ENCODE assay signal across 1 cellular context in the genomic region with DNA sequence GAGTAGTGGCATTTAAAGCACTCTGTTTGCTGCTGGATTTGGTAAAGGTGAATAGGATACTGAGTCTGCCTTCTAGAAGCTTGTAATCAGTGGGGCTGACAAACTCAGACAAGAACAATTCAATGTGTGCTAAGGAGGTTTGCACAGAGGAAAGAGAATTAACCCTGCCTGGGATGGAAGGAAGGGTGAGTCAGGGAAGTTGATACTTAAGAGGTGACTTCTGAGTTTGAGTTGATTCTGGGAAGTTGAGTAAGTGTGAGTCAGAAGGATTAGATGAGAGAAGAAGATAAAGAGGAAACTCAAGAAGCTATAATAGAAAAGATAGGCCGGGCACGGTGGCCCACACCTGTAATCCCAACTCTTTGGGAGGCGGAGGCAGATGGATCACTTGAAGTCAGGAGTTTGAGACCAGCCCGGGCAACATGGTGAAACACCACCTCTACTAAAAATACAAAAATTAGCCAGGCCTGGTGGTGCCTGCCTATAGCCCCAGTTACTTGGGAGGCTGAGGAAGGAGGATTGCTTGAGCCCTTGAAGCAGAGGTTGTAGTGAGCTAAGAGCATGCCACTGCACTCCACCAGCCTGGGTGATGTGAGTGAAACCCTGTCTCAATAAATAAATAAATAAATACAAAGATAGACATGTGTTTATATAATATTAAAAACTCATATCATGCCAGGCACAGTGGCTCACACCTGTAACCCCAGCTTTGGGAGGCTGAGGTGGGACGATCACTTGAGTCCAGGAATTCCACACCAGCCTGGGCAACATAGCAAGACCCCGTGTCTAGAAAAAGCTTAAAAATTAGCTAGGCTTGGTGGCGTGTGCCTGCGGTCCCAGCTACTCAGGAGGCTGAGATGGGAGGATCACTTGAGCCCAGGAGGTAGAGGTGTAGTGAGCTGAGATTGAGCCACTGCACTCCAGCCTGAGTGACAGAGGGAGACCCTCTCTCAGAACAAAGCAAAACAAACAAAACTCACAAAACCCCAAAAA.
TF ChIP-seq lines count a peak whose summit lies in the region.

No MANE protein-coding gene starts in this region.

TF ChIP-seq in K562, 482 proteins besides CTCF, POLR2A, EP300 and RAD21 (continued from another document):
- TF ChIP-seq TSC22D4 (tag; IDR thresholded peaks at IDR 0.05) (no peak), CBFA2T2 (conservative IDR thresholded peaks at IDR 0.05) (no peak), HDAC8 (tag; IDR thresholded peaks at IDR 0.05) (no peak), PHF21A (IDR thresholded peaks at IDR 0.05; ENCODE audit: borderline replicate concordance, low read depth) (no peak), ZNF830 (CRISPR knock-in tag; IDR thresholded peaks at IDR 0.05) (no peak), SMARCA4 (IDR thresholded peaks at IDR 0.05) (peak; percentile 36; the same call in 1 of the 2 replicates), ZBED1 (IDR thresholded peaks at IDR 0.05) (no peak), THAP7 (CRISPR knock-in tag; IDR thresholded peaks at IDR 0.05) (no peak), SETDB1 (IDR thresholded peaks at IDR 0.05; ENCODE audit: low read length) (no peak), ZNF589 (CRISPR knock-in tag; IDR thresholded peaks at IDR 0.05; ENCODE audit: low read depth) (no peak), SIX5 (IDR thresholded peaks at IDR 0.05; ENCODE audit: borderline replicate concordance in 1 of 2, insufficient read depth in 1 of 2, low read depth in 1 of 2, low read length in 2 of 2) (no peak), PURB (CRISPR knock-in tag; IDR thresholded peaks at IDR 0.05; ENCODE audit: low read depth) (no peak), U2AF2 (optimal IDR thresholded peaks at IDR 0.05; ENCODE audit: low read depth, low read length) (no peak), HMG20A (CRISPR knock-in tag; conservative IDR thresholded peaks at IDR 0.05) (no peak), ZFP91 (CRISPR knock-in tag; IDR thresholded peaks at IDR 0.05) (no peak), ZNF57 (CRISPR knock-in tag; IDR thresholded peaks at IDR 0.05) (no peak), FOXK2 (conservative IDR thresholded peaks at IDR 0.05 in 1 of 2, IDR thresholded peaks at IDR 0.05 in 1 of 2; ENCODE audit: low read depth in 2 of 2) (no peak), ARID1B (IDR thresholded peaks at IDR 0.05) (peak; percentile 45; the same call in 1 of the 2 replicates), SMARCE1 (IDR thresholded peaks at IDR 0.05) (peak; percentile 45; the same call in 1 of the 2 replicates), BACH1 (tag; IDR thresholded peaks at IDR 0.05) (no peak), GABPB1 (CRISPR knock-in tag; IDR thresholded peaks at IDR 0.05) (no peak), TAF15 (IDR thresholded peaks at IDR 0.05; ENCODE audit: low read depth, low read length) (no peak), JUN (IDR thresholded peaks at IDR 0.05; ENCODE audit: borderline replicate concordance, low read depth, low read length) (0 out of 2 replicates have a peak, but pooled peaks have one; percentile 35), JUN (CRISPR knock-in tag; IDR thresholded peaks at IDR 0.05; ENCODE audit: borderline replicate concordance) (no peak)
- TF ChIP-seq, protein P1, sequence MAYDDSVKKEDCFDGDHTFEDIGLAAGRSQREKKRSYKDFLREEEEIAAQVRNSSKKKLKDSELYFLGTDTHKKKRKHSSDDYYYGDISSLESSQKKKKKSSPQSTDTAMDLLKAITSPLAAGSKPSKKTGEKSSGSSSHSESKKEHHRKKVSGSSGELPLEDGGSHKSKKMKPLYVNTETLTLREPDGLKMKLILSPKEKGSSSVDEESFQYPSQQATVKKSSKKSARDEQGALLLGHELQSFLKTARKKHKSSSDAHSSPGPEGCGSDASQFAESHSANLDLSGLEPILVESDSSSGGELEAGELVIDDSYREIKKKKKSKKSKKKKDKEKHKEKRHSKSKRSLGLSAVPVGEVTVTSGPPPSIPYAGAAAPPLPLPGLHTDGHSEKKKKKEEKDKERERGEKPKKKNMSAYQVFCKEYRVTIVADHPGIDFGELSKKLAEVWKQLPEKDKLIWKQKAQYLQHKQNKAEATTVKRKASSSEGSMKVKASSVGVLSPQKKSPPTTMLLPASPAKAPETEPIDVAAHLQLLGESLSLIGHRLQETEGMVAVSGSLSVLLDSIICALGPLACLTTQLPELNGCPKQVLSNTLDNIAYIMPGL (CRISPR knock-in tag; IDR thresholded peaks at IDR 0.05) = no peak
- TF ChIP-seq, protein P2, sequence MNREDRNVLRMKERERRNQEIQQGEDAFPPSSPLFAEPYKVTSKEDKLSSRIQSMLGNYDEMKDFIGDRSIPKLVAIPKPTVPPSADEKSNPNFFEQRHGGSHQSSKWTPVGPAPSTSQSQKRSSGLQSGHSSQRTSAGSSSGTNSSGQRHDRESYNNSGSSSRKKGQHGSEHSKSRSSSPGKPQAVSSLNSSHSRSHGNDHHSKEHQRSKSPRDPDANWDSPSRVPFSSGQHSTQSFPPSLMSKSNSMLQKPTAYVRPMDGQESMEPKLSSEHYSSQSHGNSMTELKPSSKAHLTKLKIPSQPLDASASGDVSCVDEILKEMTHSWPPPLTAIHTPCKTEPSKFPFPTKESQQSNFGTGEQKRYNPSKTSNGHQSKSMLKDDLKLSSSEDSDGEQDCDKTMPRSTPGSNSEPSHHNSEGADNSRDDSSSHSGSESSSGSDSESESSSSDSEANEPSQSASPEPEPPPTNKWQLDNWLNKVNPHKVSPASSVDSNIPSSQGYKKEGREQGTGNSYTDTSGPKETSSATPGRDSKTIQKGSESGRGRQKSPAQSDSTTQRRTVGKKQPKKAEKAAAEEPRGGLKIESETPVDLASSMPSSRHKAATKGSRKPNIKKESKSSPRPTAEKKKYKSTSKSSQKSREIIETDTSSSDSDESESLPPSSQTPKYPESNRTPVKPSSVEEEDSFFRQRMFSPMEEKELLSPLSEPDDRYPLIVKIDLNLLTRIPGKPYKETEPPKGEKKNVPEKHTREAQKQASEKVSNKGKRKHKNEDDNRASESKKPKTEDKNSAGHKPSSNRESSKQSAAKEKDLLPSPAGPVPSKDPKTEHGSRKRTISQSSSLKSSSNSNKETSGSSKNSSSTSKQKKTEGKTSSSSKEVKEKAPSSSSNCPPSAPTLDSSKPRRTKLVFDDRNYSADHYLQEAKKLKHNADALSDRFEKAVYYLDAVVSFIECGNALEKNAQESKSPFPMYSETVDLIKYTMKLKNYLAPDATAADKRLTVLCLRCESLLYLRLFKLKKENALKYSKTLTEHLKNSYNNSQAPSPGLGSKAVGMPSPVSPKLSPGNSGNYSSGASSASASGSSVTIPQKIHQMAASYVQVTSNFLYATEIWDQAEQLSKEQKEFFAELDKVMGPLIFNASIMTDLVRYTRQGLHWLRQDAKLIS (CRISPR knock-in tag; IDR thresholded peaks at IDR 0.05) = no peak
- TF ChIP-seq, protein P3, sequence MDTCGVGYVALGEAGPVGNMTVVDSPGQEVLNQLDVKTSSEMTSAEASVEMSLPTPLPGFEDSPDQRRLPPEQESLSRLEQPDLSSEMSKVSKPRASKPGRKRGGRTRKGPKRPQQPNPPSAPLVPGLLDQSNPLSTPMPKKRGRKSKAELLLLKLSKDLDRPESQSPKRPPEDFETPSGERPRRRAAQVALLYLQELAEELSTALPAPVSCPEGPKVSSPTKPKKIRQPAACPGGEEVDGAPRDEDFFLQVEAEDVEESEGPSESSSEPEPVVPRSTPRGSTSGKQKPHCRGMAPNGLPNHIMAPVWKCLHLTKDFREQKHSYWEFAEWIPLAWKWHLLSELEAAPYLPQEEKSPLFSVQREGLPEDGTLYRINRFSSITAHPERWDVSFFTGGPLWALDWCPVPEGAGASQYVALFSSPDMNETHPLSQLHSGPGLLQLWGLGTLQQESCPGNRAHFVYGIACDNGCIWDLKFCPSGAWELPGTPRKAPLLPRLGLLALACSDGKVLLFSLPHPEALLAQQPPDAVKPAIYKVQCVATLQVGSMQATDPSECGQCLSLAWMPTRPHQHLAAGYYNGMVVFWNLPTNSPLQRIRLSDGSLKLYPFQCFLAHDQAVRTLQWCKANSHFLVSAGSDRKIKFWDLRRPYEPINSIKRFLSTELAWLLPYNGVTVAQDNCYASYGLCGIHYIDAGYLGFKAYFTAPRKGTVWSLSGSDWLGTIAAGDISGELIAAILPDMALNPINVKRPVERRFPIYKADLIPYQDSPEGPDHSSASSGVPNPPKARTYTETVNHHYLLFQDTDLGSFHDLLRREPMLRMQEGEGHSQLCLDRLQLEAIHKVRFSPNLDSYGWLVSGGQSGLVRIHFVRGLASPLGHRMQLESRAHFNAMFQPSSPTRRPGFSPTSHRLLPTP (IDR thresholded peaks at IDR 0.05; ENCODE audit: borderline replicate concordance, extremely low read depth, insufficient read length) = no peak
